ENCODE assay signal across 9 cellular contexts in genomic region chr5:74316064-74316586, GRCh38.
DNase-seq lines count a peak whose midpoint lies in the region; ATAC-seq, FAIRE-seq and TF ChIP-seq lines count a peak whose summit lies in the region.
"Had no signal": no experiment of that assay in that cellular context is flagged by ENCODE, and none has a peak within 500 bp of the region (broad histone marks: within the 10 kb centered on the region; RNA-seq: fewer than 3 reads in every experiment).

No MANE protein-coding gene starts in this region.

- no peak for FAIRE-seq in HepG2 (lab: Jason Lieb, UNC)

- POLR2A ChIA-PET in HepG2 (lab: Yijun Ruan, JAX), result no interaction called here
- POLR2A ChIA-PET in GM10248 (lab: Yijun Ruan, JAX), result no interaction called here

- 0% methylated on average over 3 of the region's 3 CpGs for WGBS in HepG2 (ENCODE audit: low lambda C conversion rate)

- TF ChIP-seq POLR2A in HepG2 (IDR thresholded peaks at IDR 0.05; ENCODE audit: insufficient read depth in 1 of 2, low read depth in 2 of 2, low read length in 2 of 2), result no peak

- H3K4me3 ChIP-seq in adipocyte (ENCODE audit: low read length), result no peak overlapping the region
- H3K4me3 ChIP-seq in HepG2 (replicated peaks in 1 of 3; ENCODE audit: insufficient read depth in 1 of 3, low read depth in 2 of 3, low read length in 3 of 3), result no peak overlapping the region

- H3K9me3 ChIP-seq in adipocyte (ENCODE audit: control insufficient read depth, low read length) (no peaks in the 10 kb centered on the region), HepG2 (ENCODE audit: low read length) (no peaks in the 10 kb centered on the region)

- peaks cover 17% of the 10 kb centered on the region for H3K4me1 Mint-ChIP-seq in endothelial cell (ENCODE audit: unreplicated experiment)
- H3K4me1 Mint-ChIP-seq: B cell had no signal

- DNase-seq in NCI-H2029 (lab: John Stamatoyannopoulos, UW) (peak; percentile 63), NCI-H2029 treated with DMSO at 0.1 percent for 48 hours (lab: John Stamatoyannopoulos, UW) (no peak), adipocyte (ENCODE audit: low read depth) (peak; percentile 89), HepG2 (ENCODE audit: low spot score) (peak; percentile 15), NCI-H1048 (lab: John Stamatoyannopoulos, UW) (no peak), endothelial cell (ENCODE audit: low spot score) (no peak), GM10248 (ENCODE audit: extremely low spot score) (no peak)

- no peaks in the 10 kb centered on the region for H3K36me3 Mint-ChIP-seq in endothelial cell (ENCODE audit: low read depth, unreplicated experiment)

- no peak overlapping the region for H3K9ac ChIP-seq in adipocyte (ENCODE audit: low read length)
- no peak overlapping the region for H3K9ac ChIP-seq in HepG2 (ENCODE audit: insufficient read depth, low read depth, low read length)

- H4K20me1 ChIP-seq in HepG2 (ENCODE audit: insufficient read depth, low read length), result no peaks in the 10 kb centered on the region

- TF ChIP-seq EP300 in HepG2 (IDR thresholded peaks at IDR 0.05; ENCODE audit: low read depth in 2 of 2, low read length in 2 of 2) (no peak), HepG2 (CRISPR knock-in tag; IDR thresholded peaks at IDR 0.05; ENCODE audit: borderline replicate concordance) (no peak)

- peaks cover 52% of the 10 kb centered on the region for H3K4me1 ChIP-seq in adipocyte (ENCODE audit: control insufficient read depth, insufficient read depth, low read length)
- H3K4me1 ChIP-seq in HepG2 (ENCODE audit: insufficient read depth, low read length), result no peaks in the 10 kb centered on the region

- no peak overlapping the region for H3K27ac Mint-ChIP-seq in endothelial cell (ENCODE audit: unreplicated experiment)
- H3K27ac Mint-ChIP-seq: B cell had no signal

- peak; percentile 60 for ATAC-seq in HG03354 (IDR thresholded peaks at IDR 0.05; ENCODE audit: poor library complexity, severe bottlenecking, unreplicated experiment)
- peak; percentile 65 for ATAC-seq in HepG2

- no peak for TF ChIP-seq RAD21 in HepG2 (CRISPR knock-in tag; IDR thresholded peaks at IDR 0.05)

- H3K9me3 Mint-ChIP-seq in endothelial cell (ENCODE audit: unreplicated experiment), result no peaks in the 10 kb centered on the region

- H3K4me3 Mint-ChIP-seq in endothelial cell (ENCODE audit: unreplicated experiment), result no peak overlapping the region
- H3K4me3 Mint-ChIP-seq: B cell had no signal

- no peaks in the 10 kb centered on the region for H3K79me2 ChIP-seq in HepG2 (ENCODE audit: insufficient read depth, low read length)

- no peak for TF ChIP-seq CTCF in HepG2 (CRISPR knock-in tag; IDR thresholded peaks at IDR 0.05)
- TF ChIP-seq CTCF in endothelial cell (IDR thresholded peaks at IDR 0.05; ENCODE audit: unreplicated experiment), result no peak
- no peak for TF ChIP-seq CTCF in GM10248 (IDR thresholded peaks at IDR 0.05; ENCODE audit: control extremely low read depth, extremely low read depth, low read depth, missing control alignments)

- BruUV-seq in HepG2 (replicated peaks; lab: Mats Ljungman, UMichigan), result no TSS peak

- peaks cover 2% of the 10 kb centered on the region for H3K27me3 Mint-ChIP-seq in endothelial cell (ENCODE audit: unreplicated experiment)

- H3K27ac ChIP-seq in HepG2 (ENCODE audit: extremely low read length, insufficient read depth, low read length), result no peak overlapping the region

- no peak overlapping the region for H3K4me2 ChIP-seq in HepG2 (ENCODE audit: low read depth, low read length)

- H3K27me3 ChIP-seq in adipocyte (replicated peaks; ENCODE audit: control insufficient read depth, insufficient read depth, low read length) (no peaks in the 10 kb centered on the region), HepG2 (ENCODE audit: control insufficient read depth in 1 of 2, insufficient read depth in 2 of 2, low read length in 2 of 2) (peaks cover 0 to 6% of the 10 kb centered on the region in 2 experiments; a peak in 1 of 5 replicates)

- in situ Hi-C loops in HepG2 (cut with HindIII; ENCODE audit: extremely low pct_ligation_motif_present, low pct_unique_long_range_greater_than_20kb), result no loop called here

- no peak overlapping the region for H2AFZ ChIP-seq in HepG2 (ENCODE audit: low read length)

- intact Hi-C loops in HepG2 (cut with micrococcal nuclease; ENCODE audit: unreplicated experiment), result no loop called here

- CTCF ChIA-PET in HepG2 (lab: Yijun Ruan, JAX; ENCODE audit: low intra/inter-chr PET ratio, low total read pairs), result no interaction called here
- CTCF ChIA-PET in GM10248 (lab: Yijun Ruan, JAX), result no interaction called here

- no peaks in the 10 kb centered on the region for H3K36me3 ChIP-seq in adipocyte (ENCODE audit: control insufficient read depth, insufficient read depth, low read length, severe bottlenecking)
- no peaks in the 10 kb centered on the region for H3K36me3 ChIP-seq in HepG2 (replicated peaks in 1 of 2; ENCODE audit: control insufficient read depth in 1 of 2, insufficient read depth in 2 of 2, low read length in 2 of 2)

TF ChIP-seq in HepG2, 621 proteins besides CTCF, POLR2A, EP300 and RAD21:
- TF ChIP-seq RFX1 (IDR thresholded peaks at IDR 0.05) (peak; percentile 55; the same call in 1 of the 2 replicates), ZNF512B (CRISPR knock-in tag; IDR thresholded peaks at IDR 0.05; ENCODE audit: borderline replicate concordance) (no peak), RFX3 (CRISPR knock-in tag; IDR thresholded peaks at IDR 0.05) (peak; percentile 35; the same call in 1 of the 2 replicates)

Comparison
In these comparisons a context has a peak if more than half of its experiments do, and no peak if none do; other contexts are left out.
1. DNase-seq: peak in NCI-H2029 (single experiment), adipocyte (single experiment) and HepG2 (single experiment); none in NCI-H2029 treated with DMSO at 0.1 percent for 48 hours (single experiment), NCI-H1048 (single experiment), endothelial cell (single experiment) and GM10248 (single experiment).